8 cellular contexts compared by ENCODE assay signal in genomic region chr16:28277537-28278388, GRCh38. TPM values are rescaled to one million over a fixed set of nuclear protein-coding genes. Genes with fewer than 3 reads are reported as not detected.
DNase-seq lines count a peak whose midpoint lies in the region; ATAC-seq, FAIRE-seq and TF ChIP-seq lines count a peak whose summit lies in the region.

No MANE protein-coding gene starts in this region.

- no peaks in the 10 kb centered on the region for H3K79me2 ChIP-seq in Loucy (ENCODE audit: insufficient read depth, low read length)

- H2BK15ac ChIP-seq in neuronal stem cell (ENCODE audit: low read length): peak overlapping the region; percentile 91

- H4K20me1 ChIP-seq in Loucy (ENCODE audit: insufficient read depth, low read length, poor library complexity, severe bottlenecking): no peaks in the 10 kb centered on the region

- no peak for ATAC-seq in HG02870 (IDR thresholded peaks at IDR 0.05; ENCODE audit: unreplicated experiment)

- H3K27me3 ChIP-seq in Loucy (ENCODE audit: insufficient read depth, low read length, poor library complexity, severe bottlenecking) (no peaks in the 10 kb centered on the region), SJCRH30 (peaks cover 4% of the 10 kb centered on the region; the same call in 1 of the 2 replicates), neuronal stem cell (ENCODE audit: control insufficient read depth in 3 of 3, insufficient read depth in 3 of 3, low read depth in 1 of 3, low read length in 3 of 3) (peaks cover 0 to 19% (median 9%) of the 10 kb centered on the region in 3 experiments), stomach smooth muscle (ENCODE audit: control insufficient read depth in 1 of 2, insufficient read depth in 2 of 2, low read length in 2 of 2) (peaks cover 3 to 10% of the 10 kb centered on the region in 2 donors)

- H4K8ac ChIP-seq in neuronal stem cell (ENCODE audit: low read depth, low read length): no peak overlapping the region

- H3K9me3 ChIP-seq in Loucy (ENCODE audit: insufficient read depth, low read depth, low read length) (no peaks in the 10 kb centered on the region), SJCRH30 (replicated peaks) (no peaks in the 10 kb centered on the region), neuronal stem cell (replicated peaks in 1 of 2; ENCODE audit: control insufficient read depth in 2 of 2, insufficient read depth in 1 of 2, low read depth in 1 of 2, low read length in 2 of 2) (no peaks in the 10 kb centered on the region), stomach smooth muscle (ENCODE audit: control insufficient read depth in 2 of 2, low read length in 2 of 2) (no peaks in the 10 kb centered on the region)

- no peaks in the 10 kb centered on the region for H3K79me1 ChIP-seq in neuronal stem cell (ENCODE audit: low read depth, low read length)

- H3K4me2 ChIP-seq in Loucy (ENCODE audit: low read depth, low read length, poor library complexity, severe bottlenecking) (peak overlapping the region; percentile 79), neuronal stem cell (ENCODE audit: insufficient read depth, low read length, poor library complexity, severe bottlenecking) (peak overlapping the region; percentile 89)

- H3K4me1 ChIP-seq in Loucy (ENCODE audit: insufficient read depth, low read length, poor library complexity, severe bottlenecking) (no peaks in the 10 kb centered on the region), SJCRH30 (no peaks in the 10 kb centered on the region), neuronal stem cell (ENCODE audit: control insufficient read depth in 2 of 2, insufficient read depth in 1 of 2, low read depth in 1 of 2, low read length in 2 of 2) (peaks cover 2 to 4% of the 10 kb centered on the region in 2 donors), stomach smooth muscle (ENCODE audit: control insufficient read depth, insufficient read depth, low read length) (peaks cover 8% of the 10 kb centered on the region)

- peak overlapping the region; percentile 99 for H3K18ac ChIP-seq in neuronal stem cell (ENCODE audit: low read length)

- peak overlapping the region; percentile 88 for H2BK5ac ChIP-seq in neuronal stem cell (ENCODE audit: low read length)

- FAIRE-seq in frontal cortex (lab: Jason Lieb, UNC): no peak

- peak; percentile 12 for DNase-seq in GM04503 (ENCODE audit: low read depth)
- DNase-seq in SJCRH30: peak; percentile 77 to 86
- DNase-seq in activated gamma-delta T cell treated with anti-CD3 and anti-CD28 coated beads, Interleukin-2, amount 50 U/mL, for 16 hours (ENCODE audit: low read depth): peak; percentile 82
- DNase-seq in frontal cortex (ENCODE audit: low spot score in 2 of 2): peak; percentile 65 to 80
- peak; percentile 85 for DNase-seq in neuronal stem cell (ENCODE audit: low spot score)

- no CpG with 5 or more reads among the region's 44 CpGs for WGBS in neuronal stem cell (ENCODE audit: extremely low coverage in 2 of 2, insufficient read length in 2 of 2, insufficient replicate concordance in 1 of 2), 2 donors

- H3K9me2 ChIP-seq in Loucy (replicated peaks; ENCODE audit: low read depth, low read length): no peaks in the 10 kb centered on the region

- H3K4ac ChIP-seq in neuronal stem cell (ENCODE audit: low read length): no peak overlapping the region

- H2BK120ac ChIP-seq in neuronal stem cell (ENCODE audit: low read depth, low read length): peak overlapping the region; percentile 92

- H2AK5ac ChIP-seq in neuronal stem cell (ENCODE audit: low read depth, low read length): no peak overlapping the region

- peak; percentile 95 for TF ChIP-seq CTCF in Loucy (conservative IDR thresholded peaks at IDR 0.05; ENCODE audit: low read length)

- peak overlapping the region; percentile 96 for H3K14ac ChIP-seq in neuronal stem cell (ENCODE audit: low read length)

- H3K36me3 ChIP-seq in Loucy (ENCODE audit: insufficient read depth, low read length) (no peaks in the 10 kb centered on the region), SJCRH30 (no peaks in the 10 kb centered on the region), neuronal stem cell (replicated peaks in 1 of 2; ENCODE audit: control insufficient read depth in 2 of 2, insufficient read depth in 2 of 2, low read length in 2 of 2) (no peaks in the 10 kb centered on the region), stomach smooth muscle (ENCODE audit: control insufficient read depth in 2 of 2, insufficient read depth in 2 of 2, low read length in 2 of 2) (no peaks in the 10 kb centered on the region)

- H3F3A ChIP-seq in Loucy (ENCODE audit: low read depth): no peaks in the 10 kb centered on the region

- no peak overlapping the region for H3K23ac ChIP-seq in neuronal stem cell (ENCODE audit: low read depth, low read length, poor library complexity)

- peak overlapping the region; percentile 70 for H3K4me3 ChIP-seq in Loucy (ENCODE audit: low read length, poor library complexity, severe bottlenecking)
- peak overlapping the region; percentile 63 for H3K4me3 ChIP-seq in SJCRH30
- peak overlapping the region; percentile 57 to 60 for H3K4me3 ChIP-seq in neuronal stem cell (ENCODE audit: low read length in 2 of 2)
- H3K4me3 ChIP-seq in stomach smooth muscle (ENCODE audit: low read length in 2 of 2): peak overlapping the region; percentile 74 to 79

- H4K91ac ChIP-seq in neuronal stem cell (ENCODE audit: low read depth, low read length, poor library complexity): peak overlapping the region; percentile 99

- H3K9ac ChIP-seq in Loucy (ENCODE audit: low read depth, low read length, poor library complexity, severe bottlenecking) (peak overlapping the region; percentile 61), neuronal stem cell (ENCODE audit: low read depth, low read length, poor library complexity) (peak overlapping the region; percentile 95), stomach smooth muscle (ENCODE audit: low read length in 2 of 2) (peak overlapping the region; percentile 53 to 68)

- no peak overlapping the region for H3K27ac ChIP-seq in SJCRH30
- H3K27ac ChIP-seq in neuronal stem cell (replicated peaks; ENCODE audit: low read length): peak overlapping the region; percentile 47
- no peak overlapping the region for H3K27ac ChIP-seq in stomach smooth muscle (ENCODE audit: low read length)

- H2BK12ac ChIP-seq in neuronal stem cell (ENCODE audit: low read length): peak overlapping the region; percentile 86

- peak overlapping the region; percentile 94 for H2AFZ ChIP-seq in Loucy (ENCODE audit: low read length)
- peak overlapping the region; percentile 97 for H2AFZ ChIP-seq in neuronal stem cell (ENCODE audit: low read length)

RNA-seq across cellular contexts. Expression of gene SBK1, which starts 14.6 kb away (rescaled TPM):
- total RNA-seq in SJCRH30 (2014; rRNA removed; shearing (Covaris generic)): 0.53 and 0.59 TPM in 2 replicates
- total RNA-seq in frontal cortex: 13.9 TPM
- polyA plus RNA-seq in neuronal stem cell (2013, experiment 1 of 2): 49.6 TPM
- 50.1 TPM for polyA plus RNA-seq in neuronal stem cell (2013, experiment 2 of 2)

Comparison
In these comparisons a context has a peak if more than half of its experiments do, and no peak if none do; other contexts are left out.
1. DNase-seq: peak in every context shown above with its lines; median percentile 85 in neuronal stem cell; 82 in activated gamma-delta T cell treated with anti-CD3 and anti-CD28 coated beads, Interleukin-2, amount 50 U/mL, for 16 hours; 82 in SJCRH30; 72 in frontal cortex; 12 in GM04503.